ENCODE assay signal across 8 cellular contexts in genomic region chr10:48670978-48671913, GRCh38. TPM values are rescaled to one million over a fixed set of nuclear protein-coding genes. Genes with fewer than 3 reads are reported as not detected.
DNase-seq lines count a peak whose midpoint lies in the region; ATAC-seq and TF ChIP-seq lines count a peak whose summit lies in the region.

No MANE protein-coding gene starts in this region.

- no peak overlapping the region for H3K4me3 Mint-ChIP-seq in activated CD8-positive, alpha-beta T cell treated with anti-CD3 and anti-CD28 coated beads for 36 hours

- CTCF ChIA-PET in activated CD8-positive, alpha-beta T cell treated with anti-CD3 and anti-CD28 coated beads for 36 hours (lab: Charles Lee): no interaction called here

- TF ChIP-seq CTCF in activated CD8-positive, alpha-beta T cell treated with anti-CD3 and anti-CD28 coated beads for 36 hours (IDR thresholded peaks at IDR 0.05): no peak
- no peak for TF ChIP-seq CTCF in omental fat pad (IDR thresholded peaks at IDR 0.05)

- H3K27ac Mint-ChIP-seq in activated CD8-positive, alpha-beta T cell treated with anti-CD3 and anti-CD28 coated beads for 36 hours: no peak overlapping the region

- H3K27me3 Mint-ChIP-seq in activated CD8-positive, alpha-beta T cell treated with anti-CD3 and anti-CD28 coated beads for 36 hours: peaks cover 4% of the 10 kb centered on the region

- intact Hi-C loops in activated CD8-positive, alpha-beta T cell treated with anti-CD3 and anti-CD28 coated beads for 36 hours (cut with micrococcal nuclease): no loop called here

- no peaks in the 10 kb centered on the region for H3K36me3 Mint-ChIP-seq in activated CD8-positive, alpha-beta T cell treated with anti-CD3 and anti-CD28 coated beads for 36 hours (ENCODE audit: low read depth)

- no peaks in the 10 kb centered on the region for H3K4me1 Mint-ChIP-seq in activated CD8-positive, alpha-beta T cell treated with anti-CD3 and anti-CD28 coated beads for 36 hours (ENCODE audit: low read depth)

- H3K9me3 Mint-ChIP-seq in activated CD8-positive, alpha-beta T cell treated with anti-CD3 and anti-CD28 coated beads for 36 hours: no peaks in the 10 kb centered on the region

- DNase-seq in kidney tubule cell (ENCODE audit: low spot score) (peak; percentile 48), SIG-M5 (lab: John Stamatoyannopoulos, UW) (no peak), omental fat pad (ENCODE audit: low spot score) (no peak), RKO (ENCODE audit: low spot score) (no peak)
- no peak for DNase-seq in activated CD8-positive, alpha-beta T cell treated with anti-CD3 and anti-CD28 coated beads for 36 hours

- ATAC-seq in GM18502 (IDR thresholded peaks at IDR 0.05; ENCODE audit: poor library complexity, unreplicated experiment) (peak; percentile 67), GM21529 (IDR thresholded peaks at IDR 0.05; ENCODE audit: unreplicated experiment) (peak; percentile 59), HG03558 (IDR thresholded peaks at IDR 0.05; ENCODE audit: extremely low read depth, unreplicated experiment) (peak; percentile 35), omental fat pad (ENCODE audit: low FRiP score) (no peak)
- no peak for ATAC-seq in activated CD8-positive, alpha-beta T cell treated with anti-CD3 and anti-CD28 coated beads for 36 hours

- POLR2A ChIA-PET in activated CD8-positive, alpha-beta T cell treated with anti-CD3 and anti-CD28 coated beads for 36 hours (lab: Charles Lee): no interaction called here

RNA-seq across cellular contexts. Expression of gene WDFY4, which starts 13.4 kb away (rescaled TPM):
- 1 to 10 TPM in 1 of 2 experiments, under 1 TPM in 1; 0.90 to 1.1 TPM for total RNA-seq in activated CD8-positive, alpha-beta T cell treated with anti-CD3 and anti-CD28 coated beads for 36 hours
- total RNA-seq in omental fat pad: 10 to 100 TPM in 2 of 4 donors, 1 to 10 TPM in 2; 6.8 to 21.4 (median 10.5) TPM

Comparison
In these comparisons a context has a peak if more than half of its experiments do, and no peak if none do; other contexts are left out.
1. ATAC-seq: peak in GM18502 (single experiment), GM21529 (single experiment) and HG03558 (single experiment); none in activated CD8-positive, alpha-beta T cell treated with anti-CD3 and anti-CD28 coated beads for 36 hours (single experiment) and omental fat pad (single experiment).